ENCODE assay signal across 8 cellular contexts in the genomic region with DNA sequence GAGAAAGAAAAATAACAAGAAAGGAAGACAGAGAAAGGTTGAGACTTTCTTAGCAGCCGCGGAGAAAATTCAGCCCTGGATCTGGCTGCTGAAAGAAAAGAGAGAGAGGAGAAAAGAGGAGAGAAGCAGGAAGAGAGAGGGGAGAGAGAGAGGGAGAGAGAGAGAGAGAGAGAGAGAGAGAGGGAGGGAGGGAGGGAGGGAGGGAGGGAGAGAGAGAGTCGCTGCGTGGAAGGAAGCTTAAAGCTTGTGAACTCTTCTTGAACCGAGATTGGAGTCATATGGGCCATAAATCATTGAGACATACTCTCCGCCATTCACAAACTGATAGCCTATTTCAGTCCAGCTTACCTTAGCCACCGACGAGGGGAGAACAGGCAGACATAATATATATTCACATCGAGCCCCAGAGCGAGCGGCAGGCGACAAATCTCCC. TPM values are rescaled to one million over a fixed set of nuclear protein-coding genes. Genes with fewer than 3 reads are reported as not detected.
DNase-seq lines count a peak whose midpoint lies in the region; ATAC-seq and TF ChIP-seq lines count a peak whose summit lies in the region.

No MANE protein-coding gene starts in this region.

- H3K36me3 ChIP-seq in GM23338 (ENCODE audit: insufficient read depth) (no peaks in the 10 kb centered on the region), muscle layer of colon (ENCODE audit: insufficient read depth, low read length) (peaks cover 1% of the 10 kb centered on the region)

- H3K79me2 ChIP-seq in GM23338 (replicated peaks; ENCODE audit: insufficient read depth), result no peaks in the 10 kb centered on the region

- no peaks in the 10 kb centered on the region for H3K9me2 ChIP-seq in GM23338 (ENCODE audit: insufficient read depth)

- H4K20me1 ChIP-seq in GM23338 (replicated peaks; ENCODE audit: insufficient read depth), result peaks cover 48% of the 10 kb centered on the region

- peak overlapping the region; percentile 39; the same call in 1 of the 2 replicates for H3K4me3 ChIP-seq in GM23338
- peak overlapping the region; percentile 36 to 57 for H3K4me3 ChIP-seq in cardiac fibroblast (replicated peaks in 1 of 2; ENCODE audit: low read depth in 2 of 2, low read length in 2 of 2)
- peak overlapping the region in 1 of 2 donors; percentile 73 for H3K4me3 ChIP-seq in muscle layer of colon (ENCODE audit: low read depth in 1 of 2, low read length in 2 of 2)

- H3K9me3 ChIP-seq in muscle layer of colon (ENCODE audit: low read length), result no peaks in the 10 kb centered on the region

- H3K27me3 ChIP-seq in GM23338 (ENCODE audit: insufficient read depth) (peaks cover 100% of the 10 kb centered on the region), muscle layer of colon (ENCODE audit: control insufficient read depth in 1 of 2, insufficient read depth in 2 of 2, low read length in 2 of 2) (no peaks in the 10 kb centered on the region)

- no peak for ATAC-seq in GM23338
- ATAC-seq in HG02885 (IDR thresholded peaks at IDR 0.05; ENCODE audit: poor library complexity, unreplicated experiment), result no peak

- no peaks in the 10 kb centered on the region for H3K36me3 Mint-ChIP-seq in GM23338 (ENCODE audit: low read depth)

- H3K4me1 ChIP-seq in GM23338 (ENCODE audit: insufficient read depth) (peaks cover 58% of the 10 kb centered on the region), muscle layer of colon (ENCODE audit: insufficient read depth, low read length) (peaks cover 75% of the 10 kb centered on the region)

- peak overlapping the region; percentile 44 for H3K4me3 Mint-ChIP-seq in GM23338

- no peaks in the 10 kb centered on the region; the same call in 2 of the 3 replicates for H3K9me3 Mint-ChIP-seq in GM23338

- DNase-seq in GM23338 (ENCODE audit: low spot score) (no peak), NCI-H345 (lab: John Stamatoyannopoulos, UW) (peak; percentile 61), cardiac fibroblast (ENCODE audit: low read depth in 2 of 2) (peak; percentile 87 to 90), HUDEP-2 (lab: John Stamatoyannopoulos, UW; ENCODE audit: unreplicated experiment in 76 of 76) (no peak), NCI-H2171 treated with DMSO at 0.1 percent for 48 hours (lab: John Stamatoyannopoulos, UW) (no peak), germinal center (ENCODE audit: low spot score) (no peak)

- TF ChIP-seq CTCF in GM23338 (conservative IDR thresholded peaks at IDR 0.05; ENCODE audit: low read depth in 2 of 2) (no peak), cardiac fibroblast (IDR thresholded peaks at IDR 0.05; ENCODE audit: low read depth, low read length) (no peak)

- H3K27ac ChIP-seq in GM23338 (ENCODE audit: low read depth), result no peak overlapping the region
- peak overlapping the region; percentile 99 for H3K27ac ChIP-seq in muscle layer of colon (ENCODE audit: low read depth, low read length)

- H3K4me2 ChIP-seq in GM23338, result peak overlapping the region; percentile 71

- no peak overlapping the region for H2AFZ ChIP-seq in GM23338

- H3K9ac ChIP-seq in muscle layer of colon (ENCODE audit: low read length), result peak overlapping the region; percentile 69

- H3K27ac Mint-ChIP-seq in GM23338, result no peak overlapping the region

- H3F3A ChIP-seq in GM23338 (replicated peaks; ENCODE audit: low read depth), result peaks cover 47% of the 10 kb centered on the region

- H3K27me3 Mint-ChIP-seq in GM23338 (ENCODE audit: insufficient read depth, low read depth, poor library complexity), result peaks cover 99% of the 10 kb centered on the region

- peaks cover 32% of the 10 kb centered on the region for H3K4me1 Mint-ChIP-seq in GM23338

TF ChIP-seq in GM23338, 12 proteins besides CTCF, POLR2A, EP300 and RAD21:
- TF ChIP-seq EZH2 (IDR thresholded peaks at IDR 0.05; ENCODE audit: low read depth, unreplicated experiment) (peak; percentile 87), CREB1 (CRISPR knock-in tag; IDR thresholded peaks at IDR 0.05; ENCODE audit: low read depth) (no peak)

RNA-seq across cellular contexts. Expression of a gene that starts 10.3 kb away (rescaled TPM):
- total RNA-seq in GM23338 (2014; rRNA removed; shearing (Covaris generic)), result not detected in 2 replicates
- polyA plus RNA-seq in GM23338 (2016; fragmentation: Nextera tagmentation; extraction: Ambion mirVana), result 0.37 TPM in 1 of 2 replicates, not detected in the other

RNA-seq across cellular contexts. Expression of a gene that starts 23.0 kb away (rescaled TPM):
- total RNA-seq in GM23338 (2014; rRNA removed; shearing (Covaris generic)), result not detected in 2 replicates
- polyA plus RNA-seq in GM23338 (2016; fragmentation: Nextera tagmentation; extraction: Ambion mirVana), result not detected in 2 replicates

RNA-seq across cellular contexts. Expression of a gene that starts 24.4 kb away (rescaled TPM):
- total RNA-seq in GM23338 (2014; rRNA removed; shearing (Covaris generic)), result not detected in 2 replicates
- polyA plus RNA-seq in GM23338 (2016; fragmentation: Nextera tagmentation; extraction: Ambion mirVana), result not detected in 2 replicates

RNA-seq across cellular contexts. Expression of a gene that starts 34.8 kb away (rescaled TPM):
- total RNA-seq in GM23338 (2014; rRNA removed; shearing (Covaris generic)), result 0.17 TPM in 1 of 2 replicates, not detected in the other
- not detected in 2 replicates for polyA plus RNA-seq in GM23338 (2016; fragmentation: Nextera tagmentation; extraction: Ambion mirVana)

RNA-seq across cellular contexts. Expression of a gene that starts 38.4 kb away (rescaled TPM):
- total RNA-seq in GM23338 (2014; rRNA removed; shearing (Covaris generic)), result not detected in 2 replicates
- not detected in 2 replicates for polyA plus RNA-seq in GM23338 (2016; fragmentation: Nextera tagmentation; extraction: Ambion mirVana)

Comparison
In these comparisons a context has a peak if more than half of its experiments do, and no peak if none do; other contexts are left out.
1. DNase-seq: peak in NCI-H345 (single experiment) and cardiac fibroblast (2 of 2); none in GM23338 (single experiment), HUDEP-2 (0 of 76), NCI-H2171 treated with DMSO at 0.1 percent for 48 hours (single experiment) and germinal center (single experiment).